In the genomic region with DNA sequence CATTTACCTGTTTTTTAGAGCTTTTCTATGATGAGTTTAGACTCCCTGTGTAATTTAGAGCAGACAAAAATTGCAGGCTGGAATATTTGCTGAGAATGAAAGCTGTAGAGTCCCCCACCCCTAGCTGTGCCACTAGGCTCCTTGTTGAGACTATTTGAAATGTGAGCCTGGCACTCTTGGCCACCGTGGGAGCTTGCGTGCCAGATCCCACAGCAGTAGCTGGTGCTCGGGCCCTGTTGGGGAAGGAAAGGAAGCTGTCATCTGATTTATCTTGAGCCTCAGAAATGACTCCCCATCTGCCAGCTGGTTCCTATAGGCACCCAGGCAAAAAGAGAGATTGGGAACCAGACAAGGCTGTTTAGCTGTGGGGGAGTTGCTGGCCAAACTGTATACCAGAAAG, we compare ENCODE assay signal across 23 cellular contexts. TPM values are rescaled to one million over a fixed set of nuclear protein-coding genes. Genes with fewer than 3 reads are reported as not detected.
A peak's percentile ranks its signal among the peaks of the same experiment; 100 is the strongest.
DNase-seq lines count a peak whose midpoint lies in the region; ATAC-seq and TF ChIP-seq lines count a peak whose summit lies in the region.
"Had no signal": no experiment of that assay in that cellular context is flagged by ENCODE, and none has a peak within 500 bp of the region (broad histone marks: within the 10 kb centered on the region; RNA-seq: fewer than 3 reads in every experiment).

No MANE protein-coding gene starts in this region.

- no peaks in the 10 kb centered on the region for H3K27me3 Mint-ChIP-seq in CD4-positive, alpha-beta memory T cell
- H3K27me3 Mint-ChIP-seq: progenitor cell of endocrine pancreas had no signal

- H3K4me3 ChIP-seq in CD4-positive, alpha-beta memory T cell (ENCODE audit: low read length in 2 of 2) = no peak overlapping the region
- H3K4me3 ChIP-seq in HCT116 (replicated peaks in 1 of 2; ENCODE audit: low read depth in 1 of 2, low read length in 2 of 2) = no peak overlapping the region
- H3K4me3 ChIP-seq: neural progenitor cell, stomach had no signal

- ATAC-seq in HCT116 (no peak), HG03280 (IDR thresholded peaks at IDR 0.05; ENCODE audit: unreplicated experiment) (no peak)

- TSS peak; percentile 8 for BruUV-seq in HCT116 (replicated peaks; lab: Mats Ljungman, UMichigan)

- no peaks in the 10 kb centered on the region for H4K20me1 ChIP-seq in HCT116 (ENCODE audit: insufficient read depth)

- RAD21 ChIA-PET in HCT116 (lab: Charles Lee; ENCODE audit: low non-redundant PET in 1 of 2, low total read pairs in 2 of 2, uncharacterized antibody in 2 of 2, unreplicated experiment in 2 of 2) = no interaction called here

- H3K79me2 ChIP-seq in HCT116 (ENCODE audit: insufficient read depth, low read length) = peaks cover 4% of the 10 kb centered on the region

- peaks cover 0 to 3% (median 0%) of the 10 kb centered on the region in 8 donors for H3K9me3 Mint-ChIP-seq in CD4-positive, alpha-beta memory T cell
- H3K9me3 Mint-ChIP-seq: HFFc6 had no signal

- peaks cover 25% of the 10 kb centered on the region for H3K36me3 ChIP-seq in CD4-positive, alpha-beta memory T cell (ENCODE audit: insufficient read depth, low read length)
- H3K36me3 ChIP-seq in HCT116 (ENCODE audit: control insufficient read depth in 1 of 2, insufficient read depth in 2 of 2, low read length in 2 of 2) = peaks cover 27 to 46% of the 10 kb centered on the region in 2 experiments; a peak in 3 of 4 replicates

- H3K4me1 Mint-ChIP-seq in CD4-positive, alpha-beta memory T cell = peaks cover 19 to 45% (median 28%) of the 10 kb centered on the region in 4 donors
- H3K4me1 Mint-ChIP-seq: neural progenitor cell had no signal

- H3K27ac Mint-ChIP-seq in CD4-positive, alpha-beta memory T cell = peak overlapping the region; percentile 23 to 82 (median 73)
- H3K27ac Mint-ChIP-seq: HFFc6, neural progenitor cell, progenitor cell of endocrine pancreas had no signal

- TF ChIP-seq POLR2A in HCT116 (IDR thresholded peaks at IDR 0.05; ENCODE audit: borderline replicate concordance, extremely low read depth, insufficient read depth, insufficient read length) = no peak

- no peak for DNase-seq in CD4-positive, alpha-beta memory T cell
- DNase-seq in HCT116 (ENCODE audit: low read depth, low spot score) (no peak), cerebellum (ENCODE audit: low spot score) (peak; percentile 68), myocyte (ENCODE audit: low read depth) (peak; percentile 73), DMS 273 treated with DMSO at 0.1 percent for 48 hours (lab: John Stamatoyannopoulos, UW) (no peak)
- no peak for DNase-seq in activated CD8-positive, alpha-beta memory T cell treated with anti-CD3 and anti-CD28 coated beads, Interleukin-2, amount 50 U/mL, for 48 hours
- DNase-seq in stimulated activated CD4-positive, alpha-beta T cell treated with anti-CD3 and anti-CD28 coated beads, Interleukin-1b, Interleukin-23, amount 100 ng/mL, for 48 hours = no peak
- DNase-seq: activated CD4-positive, CD25-positive, alpha-beta regulatory T cell treated with anti-CD3 and anti-CD28 coated beads, Interleukin-2, amount 50 U/mL, for 72 hours; DMS153; head of caudate nucleus; HFFc6; midbrain; NCI-H1092; NCI-H1930; NCI-H226; NCI-H774; stimulated activated CD4-positive, alpha-beta T cell treated with anti-CD3 and anti-CD28 coated beads, Interleukin-4, amount 100 ng/mL, for 24 hours; stomach; trophoblast cell had no signal

- CTCF ChIA-PET in CD4-positive, alpha-beta memory T cell (lab: Charles Lee; ENCODE audit: partially characterized antibody) = interaction anchor here (0.8 to 1.7 kb wide), 6 partner anchors 10 to 209 kb away, joined by 3 to 11 read pairs (median 5); no protein-coding TSS in a partner anchor
- CTCF ChIA-PET in HCT116 (lab: Charles Lee) = no interaction called here

- H3K4me3 Mint-ChIP-seq in CD4-positive, alpha-beta memory T cell = no peak overlapping the region
- H3K4me3 Mint-ChIP-seq: HFFc6, neural progenitor cell had no signal

- POLR2A ChIA-PET in CD4-positive, alpha-beta memory T cell (lab: Charles Lee; ENCODE audit: partially characterized antibody) = interaction anchor here (1.0 to 1.3 kb wide), 2 partner anchors 18 to 27 kb away, joined by 3 to 4 read pairs; partner anchors contain the start of genes EXOSC7 and ZDHHC3
- POLR2A ChIA-PET in HCT116 (lab: Charles Lee) = no interaction called here

- no peaks in the 10 kb centered on the region for H3K9me2 ChIP-seq in HCT116 (ENCODE audit: insufficient read depth)

- H3K36me3 Mint-ChIP-seq in CD4-positive, alpha-beta memory T cell = peaks cover 51 to 64% of the 10 kb centered on the region in 2 donors

- intact Hi-C loops in CD4-positive, alpha-beta memory T cell (cut with micrococcal nuclease) = no loop called here
- intact Hi-C loops in HCT116 (cut with micrococcal nuclease) = no loop called here

- no peak overlapping the region for H2AFZ ChIP-seq in HCT116 (ENCODE audit: low read depth, low read length, poor library complexity, severe bottlenecking)
- H2AFZ ChIP-seq: neural progenitor cell had no signal

- no peak for TF ChIP-seq RAD21 in HCT116 (IDR thresholded peaks at IDR 0.05; ENCODE audit: low read depth)

- TF ChIP-seq CTCF in HCT116 (IDR thresholded peaks at IDR 0.05 in 2 of 3, conservative IDR thresholded peaks at IDR 0.05 in 1 of 3; ENCODE audit: borderline replicate concordance in 1 of 3, insufficient read depth in 1 of 3, low read depth in 2 of 3, low read length in 2 of 3) = no peak

- H3K4me1 ChIP-seq in CD4-positive, alpha-beta memory T cell (ENCODE audit: insufficient read depth, low read length) = peaks cover 21% of the 10 kb centered on the region
- H3K4me1 ChIP-seq in HCT116 (ENCODE audit: control insufficient read depth in 1 of 2, insufficient read depth in 2 of 2, low read length in 2 of 2) = no peaks in the 10 kb centered on the region
- H3K4me1 ChIP-seq: neural progenitor cell had no signal

- H3K27me3 ChIP-seq in CD4-positive, alpha-beta memory T cell (ENCODE audit: insufficient read depth, low read length) = no peaks in the 10 kb centered on the region
- H3K27me3 ChIP-seq in HCT116 (ENCODE audit: insufficient read depth, low read length) = no peaks in the 10 kb centered on the region
- H3K27me3 ChIP-seq: neural progenitor cell, stomach had no signal

- H3K9ac ChIP-seq in HCT116 (ENCODE audit: low read length) = no peak overlapping the region
- H3K9ac ChIP-seq: neural progenitor cell had no signal

- H3K9me3 ChIP-seq in CD4-positive, alpha-beta memory T cell (ENCODE audit: control insufficient read depth in 1 of 2, low read length in 2 of 2) = no peaks in the 10 kb centered on the region
- H3K9me3 ChIP-seq in HCT116 (ENCODE audit: control insufficient read depth in 1 of 2, insufficient read depth in 1 of 2, low read depth in 1 of 2, low read length in 2 of 2) = no peaks in the 10 kb centered on the region
- H3K9me3 ChIP-seq: stomach had no signal

- H3K27ac ChIP-seq in CD4-positive, alpha-beta memory T cell (ENCODE audit: low read depth, low read length) = no peak overlapping the region
- H3K27ac ChIP-seq in HCT116 (ENCODE audit: low read depth, low read length) = no peak overlapping the region
- H3K27ac ChIP-seq: neural progenitor cell, stomach had no signal

- no peak overlapping the region for H3K4me2 ChIP-seq in HCT116 (ENCODE audit: low read length)
- H3K4me2 ChIP-seq: neural progenitor cell had no signal

TF ChIP-seq in HCT116, 20 proteins besides CTCF, POLR2A, EP300 and RAD21:
- TF ChIP-seq FOSL1 (IDR thresholded peaks at IDR 0.05; ENCODE audit: low read depth) (no peak), SRF (IDR thresholded peaks at IDR 0.05; ENCODE audit: low read depth) (no peak), EZH2phosphoT487 (IDR thresholded peaks at IDR 0.05; ENCODE audit: borderline replicate concordance) (no peak), ZNF274 (IDR thresholded peaks at IDR 0.05; ENCODE audit: low read depth, low read length) (no peak)
TF ChIP-seq in HCT116: peak in this region for 0.

RNA-seq across cellular contexts. Expression of gene CLEC3B, which starts 23.4 kb away (rescaled TPM):
- 1 to 10 TPM; 1.2 to 1.5 TPM for total RNA-seq in CD4-positive, alpha-beta memory T cell
- not detected for polyA plus RNA-seq in CD4-positive, alpha-beta memory T cell
- total RNA-seq in HCT116 (2021; ENCODE audit: unreplicated experiment) (0.57 TPM), cerebellum (17.1 TPM), myocyte (0.75 TPM in 1 of 2 replicates, not detected in the other)
- polyA plus RNA-seq in HCT116 (2012) = 0.26 and 0.51 TPM in 2 replicates
- 2.9 TPM for polyA plus RNA-seq in myocyte (2012)
- total RNA-seq: bronchial epithelial cell, progenitor cell of endocrine pancreas had no signal

RNA-seq across cellular contexts. Expression of gene EXOSC7, which starts 26.6 kb away (rescaled TPM):
- total RNA-seq in CD4-positive, alpha-beta memory T cell = 10 to 100 TPM; 44.6 to 45.3 TPM
- polyA plus RNA-seq in CD4-positive, alpha-beta memory T cell = 10 to 100 TPM; 49.2 to 66.9 TPM
- 72.6 TPM for total RNA-seq in HCT116 (2021; ENCODE audit: unreplicated experiment)
- 99.2 and 104 TPM in 2 replicates for polyA plus RNA-seq in HCT116 (2012)
- 25.5 TPM for total RNA-seq in cerebellum
- total RNA-seq in myocyte = 66.9 and 93.0 TPM in 2 replicates
- polyA plus RNA-seq in myocyte (2012) = 77.1 TPM

RNA-seq across cellular contexts. Expression of gene ZDHHC3, which starts 26.7 kb away (rescaled TPM):
- total RNA-seq in CD4-positive, alpha-beta memory T cell = 10 to 100 TPM; 40.1 to 41.9 TPM
- 10 to 100 TPM; 35.4 to 36.1 TPM for polyA plus RNA-seq in CD4-positive, alpha-beta memory T cell
- total RNA-seq in HCT116 (2021; ENCODE audit: unreplicated experiment) = 61.1 TPM
- 63.4 and 73.1 TPM in 2 replicates for polyA plus RNA-seq in HCT116 (2012)
- total RNA-seq in cerebellum = 45.0 TPM
- total RNA-seq in myocyte = 60.7 and 66.0 TPM in 2 replicates
- polyA plus RNA-seq in myocyte (2012) = 65.2 TPM

Comparison
In these comparisons a context has a peak if more than half of its experiments do, and no peak if none do; other contexts are left out.
1. DNase-seq: peak in cerebellum (single experiment) and myocyte (single experiment); none in CD4-positive, alpha-beta memory T cell (0 of 5), HCT116 (single experiment), DMS 273 treated with DMSO at 0.1 percent for 48 hours (single experiment), activated CD8-positive, alpha-beta memory T cell treated with anti-CD3 and anti-CD28 coated beads, Interleukin-2, amount 50 U/mL, for 48 hours (single experiment) and stimulated activated CD4-positive, alpha-beta T cell treated with anti-CD3 and anti-CD28 coated beads, Interleukin-1b, Interleukin-23, amount 100 ng/mL, for 48 hours (single experiment).